In the genomic region with DNA sequence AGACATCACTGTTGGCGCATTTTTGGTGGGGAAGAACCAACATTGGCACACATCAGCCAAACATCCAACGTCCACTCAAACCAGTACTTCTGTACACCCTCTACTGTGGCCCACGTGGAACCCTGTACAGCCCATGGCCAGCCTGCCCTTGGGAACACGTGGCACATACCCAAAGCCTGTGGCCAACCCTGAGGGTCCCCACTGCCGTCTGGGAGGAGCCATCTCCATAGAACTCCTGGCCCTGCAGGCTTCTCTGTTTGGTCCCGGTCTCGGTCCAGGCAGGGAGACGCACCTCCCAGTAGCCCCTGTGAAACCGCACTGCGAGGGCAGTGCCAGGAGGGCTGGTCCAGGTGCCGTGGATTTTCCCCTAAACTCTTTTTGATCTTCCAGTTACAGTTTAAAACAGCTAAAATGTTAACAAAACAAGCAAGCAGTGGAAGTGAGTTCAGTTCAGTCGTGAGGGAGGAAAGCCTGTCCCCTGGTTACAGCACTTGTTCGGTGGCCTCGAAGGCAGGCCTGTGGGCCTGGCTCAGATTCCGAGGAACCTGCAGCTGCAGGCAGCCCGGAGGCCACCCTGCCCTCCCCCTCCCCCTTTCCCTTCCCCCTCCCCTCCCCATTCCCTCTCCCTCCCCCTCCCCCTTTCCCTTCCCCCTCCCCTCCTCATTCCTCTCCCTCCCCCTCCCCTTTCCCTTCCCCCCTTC, we compare ENCODE assay signal across 17 cellular contexts.
DNase-seq lines count a peak whose midpoint lies in the region; ATAC-seq, FAIRE-seq and TF ChIP-seq lines count a peak whose summit lies in the region.
"Had no signal": no experiment of that assay in that cellular context is flagged by ENCODE, and none has a peak within 500 bp of the region (broad histone marks: within the 10 kb centered on the region; RNA-seq: fewer than 3 reads in every experiment).

No MANE protein-coding gene starts in this region.

- no peaks in the 10 kb centered on the region for H3K9me3 ChIP-seq in HepG2 (ENCODE audit: low read length)
- 0 out of 2 replicates have a peak, but pooled peaks cover 5% of the 10 kb centered on the region for H3K9me3 ChIP-seq in OCI-LY7 (ENCODE audit: low read length)
- H3K9me3 ChIP-seq: MG63 had no signal

- no TSS peak for BruUV-seq in HepG2 (replicated peaks; lab: Mats Ljungman, UMichigan)
- BruUV-seq in OCI-LY7 (replicated peaks; lab: Mats Ljungman, UMichigan) = no TSS peak

- no peaks in the 10 kb centered on the region for H3K4me1 Mint-ChIP-seq in activated T-cell treated with anti-CD3 and anti-CD28 coated beads, Interleukin-2, amount 50 U/mL, for 24 hours (ENCODE audit: low read depth)

- FAIRE-seq in HepG2 (lab: Jason Lieb, UNC) = no peak
- FAIRE-seq: H1 had no signal

- peaks cover 15 to 63% of the 10 kb centered on the region in 2 experiments for H3K27me3 ChIP-seq in HepG2 (ENCODE audit: control insufficient read depth in 1 of 2, insufficient read depth in 2 of 2, low read length in 2 of 2)
- H3K27me3 ChIP-seq: BLaER1 treated with 17β-estradiol and CSF1 and Interleukin-3, amounts not matched to agents 10 nM and 100 nM; MG63 had no signal

- CTCF ChIA-PET in HepG2 (lab: Yijun Ruan, JAX; ENCODE audit: low intra/inter-chr PET ratio, low total read pairs) (no interaction called here), OCI-LY7 (lab: Charles Lee; ENCODE audit: unreplicated experiment) (no interaction called here)

- H3K4me3 ChIP-seq in HepG2 (replicated peaks in 1 of 3; ENCODE audit: insufficient read depth in 1 of 3, low read depth in 2 of 3, low read length in 3 of 3) = no peak overlapping the region
- H3K4me3 ChIP-seq in OCI-LY7 (ENCODE audit: low read depth, low read length, poor library complexity, severe bottlenecking) = no peak overlapping the region
- H3K4me3 ChIP-seq: BLaER1 treated with 17β-estradiol and CSF1 and Interleukin-3, amounts not matched to agents 10 nM and 100 nM; MG63 had no signal

- in situ Hi-C loops in HepG2 (cut with HindIII; ENCODE audit: extremely low pct_ligation_motif_present, low pct_unique_long_range_greater_than_20kb) = no loop called here

- no peak overlapping the region for H3K9ac ChIP-seq in HepG2 (ENCODE audit: insufficient read depth, low read depth, low read length)
- H3K9ac ChIP-seq: BLaER1 treated with 17β-estradiol and CSF1 and Interleukin-3, amounts not matched to agents 10 nM and 100 nM had no signal

- no peak for ATAC-seq in HepG2
- ATAC-seq in sciatic nerve = no peak

- POLR2A ChIA-PET in HepG2 (lab: Yijun Ruan, JAX) (no interaction called here), OCI-LY7 (lab: Charles Lee) (no interaction called here)

- TF ChIP-seq EP300 in HepG2 (IDR thresholded peaks at IDR 0.05; ENCODE audit: low read depth in 2 of 2, low read length in 2 of 2) = no peak
- no peak for TF ChIP-seq EP300 in HepG2 (CRISPR knock-in tag; IDR thresholded peaks at IDR 0.05; ENCODE audit: borderline replicate concordance)

- H3K27ac Mint-ChIP-seq in activated T-cell treated with anti-CD3 and anti-CD28 coated beads, Interleukin-2, amount 50 U/mL, for 24 hours = no peak overlapping the region
- H3K27ac Mint-ChIP-seq: HFFc6 had no signal

- H3K4me2 ChIP-seq in HepG2 (ENCODE audit: low read depth, low read length) = no peak overlapping the region
- H3K4me2 ChIP-seq in OCI-LY7 (ENCODE audit: low read length) = no peak overlapping the region
- H3K4me2 ChIP-seq: BLaER1 treated with 17β-estradiol and CSF1 and Interleukin-3, amounts not matched to agents 10 nM and 100 nM had no signal

- H3K27ac ChIP-seq in HepG2 (ENCODE audit: extremely low read length, insufficient read depth, low read length) (no peak overlapping the region), OCI-LY7 (ENCODE audit: low read depth, low read length, poor library complexity, severe bottlenecking) (no peak overlapping the region)
- H3K27ac ChIP-seq: BLaER1 treated with 17β-estradiol and CSF1 and Interleukin-3, amounts not matched to agents 10 nM and 100 nM had no signal

- H3K4me3 Mint-ChIP-seq in activated T-cell treated with anti-CD3 and anti-CD28 coated beads, Interleukin-2, amount 50 U/mL, for 24 hours = no peak overlapping the region
- H3K4me3 Mint-ChIP-seq: HFFc6 had no signal

- intact Hi-C loops in HepG2 (cut with micrococcal nuclease; ENCODE audit: unreplicated experiment) (no loop called here), sciatic nerve (cut with DNase I) (no loop called here), OCI-LY7 (cut with micrococcal nuclease; ENCODE audit: unreplicated experiment) (no loop called here)

- no peaks in the 10 kb centered on the region for H3K9me3 Mint-ChIP-seq in activated T-cell treated with anti-CD3 and anti-CD28 coated beads, Interleukin-2, amount 50 U/mL, for 24 hours

- peak; percentile 21 for DNase-seq in activated T-cell treated with anti-CD3 and anti-CD28 coated beads, Interleukin-2, amount 50 U/mL, for 24 hours
- DNase-seq in activated T-cell treated with anti-CD3 and anti-CD28 coated beads for 4 hours (no peak), HepG2 (ENCODE audit: low spot score) (no peak), sciatic nerve (ENCODE audit: low spot score) (peak; percentile 35), ureter (ENCODE audit: low spot score) (peak; percentile 23), NCI-H2107 (lab: John Stamatoyannopoulos, UW) (no peak), OCI-LY7 (ENCODE audit: low spot score) (no peak), iPS-NIHi11 (ENCODE audit: low spot score) (no peak)
- DNase-seq: 8988T, HFFc6, MG63, NCI-H1105, NCI-H1694 treated with DMSO at 0.1 percent for 48 hours, NCI-H82, SIG-M5 had no signal

- no peaks in the 10 kb centered on the region for H3K9me2 ChIP-seq in OCI-LY7 (ENCODE audit: insufficient read depth, low read length)

- H3K36me3 Mint-ChIP-seq in activated T-cell treated with anti-CD3 and anti-CD28 coated beads, Interleukin-2, amount 50 U/mL, for 24 hours (ENCODE audit: low read depth) = no peaks in the 10 kb centered on the region

- no peaks in the 10 kb centered on the region for H3K79me2 ChIP-seq in HepG2 (ENCODE audit: insufficient read depth, low read length)
- no peaks in the 10 kb centered on the region for H3K79me2 ChIP-seq in OCI-LY7 (ENCODE audit: insufficient read depth, low read depth, low read length)

- TF ChIP-seq CTCF in HepG2 (CRISPR knock-in tag; IDR thresholded peaks at IDR 0.05) (no peak), OCI-LY7 (conservative IDR thresholded peaks at IDR 0.05; ENCODE audit: low read length) (no peak)

- no peaks in the 10 kb centered on the region for H3K27me3 Mint-ChIP-seq in activated T-cell treated with anti-CD3 and anti-CD28 coated beads, Interleukin-2, amount 50 U/mL, for 24 hours

- no peaks in the 10 kb centered on the region for H3K36me3 ChIP-seq in HepG2 (replicated peaks in 1 of 2; ENCODE audit: control insufficient read depth in 1 of 2, insufficient read depth in 2 of 2, low read length in 2 of 2)
- no peaks in the 10 kb centered on the region for H3K36me3 ChIP-seq in OCI-LY7 (ENCODE audit: insufficient read depth, low read length)
- H3K36me3 ChIP-seq: BLaER1 treated with 17β-estradiol and CSF1 and Interleukin-3, amounts not matched to agents 10 nM and 100 nM; MG63 had no signal

- H3K4me1 ChIP-seq in HepG2 (ENCODE audit: insufficient read depth, low read length) (no peaks in the 10 kb centered on the region), OCI-LY7 (ENCODE audit: insufficient read depth, low read length, poor library complexity, severe bottlenecking) (no peaks in the 10 kb centered on the region)

- H2AFZ ChIP-seq in HepG2 (ENCODE audit: low read length) (no peak overlapping the region), OCI-LY7 (ENCODE audit: low read length) (no peak overlapping the region)

- TF ChIP-seq RAD21 in HepG2 (CRISPR knock-in tag; IDR thresholded peaks at IDR 0.05) = no peak

- 32% methylated on average over 15 of the region's 16 CpGs for WGBS in HepG2 (ENCODE audit: low lambda C conversion rate)

- TF ChIP-seq POLR2A in HepG2 (IDR thresholded peaks at IDR 0.05; ENCODE audit: insufficient read depth in 1 of 2, low read depth in 2 of 2, low read length in 2 of 2) = no peak

- H4K20me1 ChIP-seq in HepG2 (ENCODE audit: insufficient read depth, low read length) (no peaks in the 10 kb centered on the region), OCI-LY7 (ENCODE audit: insufficient read depth, low read length) (no peaks in the 10 kb centered on the region)
- H4K20me1 ChIP-seq: BLaER1 treated with 17β-estradiol and CSF1 and Interleukin-3, amounts not matched to agents 10 nM and 100 nM had no signal

TF ChIP-seq in HepG2, 621 proteins besides CTCF, POLR2A, EP300 and RAD21:
- TF ChIP-seq, protein P1, sequence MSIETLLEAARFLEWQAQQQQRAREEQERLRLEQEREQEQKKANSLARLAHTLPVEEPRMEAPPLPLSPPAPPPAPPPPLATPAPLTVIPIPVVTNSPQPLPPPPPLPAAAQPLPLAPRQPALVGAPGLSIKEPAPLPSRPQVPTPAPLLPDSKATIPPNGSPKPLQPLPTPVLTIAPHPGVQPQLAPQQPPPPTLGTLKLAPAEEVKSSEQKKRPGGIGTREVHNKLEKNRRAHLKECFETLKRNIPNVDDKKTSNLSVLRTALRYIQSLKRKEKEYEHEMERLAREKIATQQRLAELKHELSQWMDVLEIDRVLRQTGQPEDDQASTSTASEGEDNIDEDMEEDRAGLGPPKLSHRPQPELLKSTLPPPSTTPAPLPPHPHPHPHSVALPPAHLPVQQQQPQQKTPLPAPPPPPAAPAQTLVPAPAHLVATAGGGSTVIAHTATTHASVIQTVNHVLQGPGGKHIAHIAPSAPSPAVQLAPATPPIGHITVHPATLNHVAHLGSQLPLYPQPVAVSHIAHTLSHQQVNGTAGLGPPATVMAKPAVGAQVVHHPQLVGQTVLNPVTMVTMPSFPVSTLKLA (IDR thresholded peaks at IDR 0.05) = peak; percentile 72
- peak; percentile 86 for TF ChIP-seq HNRNPK (IDR thresholded peaks at IDR 0.05; ENCODE audit: low read depth, low read length, poor library complexity, severe bottlenecking)
- TF ChIP-seq, protein P2, sequence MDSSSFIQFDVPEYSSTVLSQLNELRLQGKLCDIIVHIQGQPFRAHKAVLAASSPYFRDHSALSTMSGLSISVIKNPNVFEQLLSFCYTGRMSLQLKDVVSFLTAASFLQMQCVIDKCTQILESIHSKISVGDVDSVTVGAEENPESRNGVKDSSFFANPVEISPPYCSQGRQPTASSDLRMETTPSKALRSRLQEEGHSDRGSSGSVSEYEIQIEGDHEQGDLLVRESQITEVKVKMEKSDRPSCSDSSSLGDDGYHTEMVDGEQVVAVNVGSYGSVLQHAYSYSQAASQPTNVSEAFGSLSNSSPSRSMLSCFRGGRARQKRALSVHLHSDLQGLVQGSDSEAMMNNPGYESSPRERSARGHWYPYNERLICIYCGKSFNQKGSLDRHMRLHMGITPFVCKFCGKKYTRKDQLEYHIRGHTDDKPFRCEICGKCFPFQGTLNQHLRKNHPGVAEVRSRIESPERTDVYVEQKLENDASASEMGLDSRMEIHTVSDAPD (CRISPR knock-in tag; IDR thresholded peaks at IDR 0.05) = no peak
- TF ChIP-seq PCBP1 (IDR thresholded peaks at IDR 0.05; ENCODE audit: borderline replicate concordance, low read depth, low read length) = peak; percentile 93
- peak; percentile 55 for TF ChIP-seq PCBP2 (optimal IDR thresholded peaks at IDR 0.05; ENCODE audit: low read depth, low read length, poor library complexity, severe bottlenecking)

Comparison
In these comparisons a context has a peak if more than half of its experiments do, and no peak if none do; other contexts are left out.
1. DNase-seq: peak in activated T-cell treated with anti-CD3 and anti-CD28 coated beads, Interleukin-2, amount 50 U/mL, for 24 hours (single experiment), sciatic nerve (single experiment) and ureter (single experiment); none in activated T-cell treated with anti-CD3 and anti-CD28 coated beads for 4 hours (single experiment), HepG2 (single experiment), NCI-H2107 (single experiment), OCI-LY7 (single experiment) and iPS-NIHi11 (single experiment).